27 cellular contexts compared by ENCODE assay signal in the genomic region with DNA sequence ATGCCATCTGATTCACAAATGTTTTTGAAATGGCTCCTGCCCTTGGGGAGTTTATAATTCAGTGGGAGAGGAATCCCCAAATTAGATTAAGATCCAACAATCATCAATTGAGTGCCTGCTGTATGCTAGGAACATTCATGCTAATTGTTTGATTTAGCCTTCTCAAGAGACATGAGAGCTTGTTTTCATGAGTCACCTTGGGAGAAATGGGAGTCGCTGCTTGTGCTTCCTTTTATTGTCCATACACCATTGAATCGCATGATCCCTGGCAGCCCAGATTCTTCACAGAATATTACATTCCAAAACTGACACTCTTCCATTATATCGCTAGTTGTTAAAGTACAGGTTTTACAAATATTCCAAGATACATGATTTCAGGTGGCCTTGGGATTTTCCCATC.
DNase-seq lines count a peak whose midpoint lies in the region; ATAC-seq, FAIRE-seq and TF ChIP-seq lines count a peak whose summit lies in the region.
"Had no signal": no experiment of that assay in that cellular context is flagged by ENCODE, and none has a peak within 500 bp of the region (broad histone marks: within the 10 kb centered on the region; RNA-seq: fewer than 3 reads in every experiment).

No MANE protein-coding gene starts in this region.

- TF ChIP-seq EP300 in HepG2 (IDR thresholded peaks at IDR 0.05; ENCODE audit: low read depth in 2 of 2, low read length in 2 of 2): no peak
- TF ChIP-seq EP300 in HepG2 (CRISPR knock-in tag; IDR thresholded peaks at IDR 0.05; ENCODE audit: borderline replicate concordance): no peak
- no peak for TF ChIP-seq EP300 in suprapubic skin (IDR thresholded peaks at IDR 0.05)

- H3K79me2 ChIP-seq in HepG2 (ENCODE audit: insufficient read depth, low read length): no peaks in the 10 kb centered on the region
- H3K79me2 ChIP-seq: parathyroid adenoma had no signal

- H3K9ac ChIP-seq in liver (ENCODE audit: low read depth in 1 of 2, low read length in 2 of 2) (no peak overlapping the region), HepG2 (ENCODE audit: insufficient read depth, low read depth, low read length) (no peak overlapping the region)
- H3K9ac ChIP-seq: BLaER1 treated with 17β-estradiol and CSF1 and Interleukin-3, amounts not matched to agents 10 nM and 100 nM; KMS-11; neural progenitor cell; parathyroid adenoma had no signal

- CTCF ChIA-PET in HepG2 (lab: Yijun Ruan, JAX; ENCODE audit: low intra/inter-chr PET ratio, low total read pairs): no interaction called here

- no peak overlapping the region for H3K4me2 ChIP-seq in HepG2 (ENCODE audit: low read depth, low read length)
- H3K4me2 ChIP-seq: BLaER1 treated with 17β-estradiol and CSF1 and Interleukin-3, amounts not matched to agents 10 nM and 100 nM; KMS-11; neural progenitor cell had no signal

- intact Hi-C loops in HepG2 (cut with micrococcal nuclease; ENCODE audit: unreplicated experiment): no loop called here

- POLR2A ChIA-PET in HepG2 (lab: Yijun Ruan, JAX): no interaction called here

- TF ChIP-seq POLR2A in HepG2 (IDR thresholded peaks at IDR 0.05; ENCODE audit: insufficient read depth in 1 of 2, low read depth in 2 of 2, low read length in 2 of 2): no peak
- TF ChIP-seq POLR2A in suprapubic skin (IDR thresholded peaks at IDR 0.05): no peak

- no peak overlapping the region for H2AFZ ChIP-seq in HepG2 (ENCODE audit: low read length)
- H2AFZ ChIP-seq: neural progenitor cell, parathyroid adenoma had no signal

- H3K4me1 ChIP-seq in liver (ENCODE audit: control insufficient read depth in 4 of 4, insufficient read depth in 4 of 4, low read length in 3 of 4) (peaks cover 8 to 57% (median 13%) of the 10 kb centered on the region in 4 donors), HepG2 (ENCODE audit: insufficient read depth, low read length) (peaks cover 26% of the 10 kb centered on the region), suprapubic skin (peaks cover 33% of the 10 kb centered on the region)
- H3K4me1 ChIP-seq: BLaER1 treated with 17β-estradiol and CSF1 and Interleukin-3, amounts not matched to agents 10 nM and 100 nM; neural progenitor cell; parathyroid adenoma had no signal

- no peak overlapping the region for H3K4me3 ChIP-seq in liver (ENCODE audit: low read depth in 1 of 3, low read length in 3 of 3)
- H3K4me3 ChIP-seq in HepG2 (replicated peaks in 1 of 3; ENCODE audit: insufficient read depth in 1 of 3, low read depth in 2 of 3, low read length in 3 of 3): no peak overlapping the region
- no peak overlapping the region for H3K4me3 ChIP-seq in suprapubic skin
- H3K4me3 ChIP-seq: BLaER1 treated with 17β-estradiol and CSF1 and Interleukin-3, amounts not matched to agents 10 nM and 100 nM; neural progenitor cell; right lobe of liver; SJCRH30; thoracic aorta; vagina had no signal

- in situ Hi-C loops in HepG2 (cut with HindIII; ENCODE audit: extremely low pct_ligation_motif_present, low pct_unique_long_range_greater_than_20kb): no loop called here

- TF ChIP-seq CTCF in liver (IDR thresholded peaks at IDR 0.05; ENCODE audit: low read depth, low read length, missing input control) (no peak), HepG2 (CRISPR knock-in tag; IDR thresholded peaks at IDR 0.05) (no peak), suprapubic skin (IDR thresholded peaks at IDR 0.05) (no peak)

- FAIRE-seq in HepG2 (lab: Jason Lieb, UNC): no peak
- FAIRE-seq: GM12892 had no signal

- ATAC-seq in HepG2 (no peak), HG03378 (IDR thresholded peaks at IDR 0.05; ENCODE audit: unreplicated experiment) (no peak), esophagus mucosa (no peak)
- ATAC-seq: Panc1; right lobe of liver; stimulated activated memory B cell treated with anti-CD40 and anti-IgM and Interleukin-4, amounts not matched to agents 10 μg/mL and 1 μg/mL and 100 μg/mL, for 72 hours had no signal

- no peaks in the 10 kb centered on the region for H3K9me3 ChIP-seq in liver (ENCODE audit: control insufficient read depth in 4 of 4, low read length in 3 of 4)
- H3K9me3 ChIP-seq in HepG2 (ENCODE audit: low read length): no peaks in the 10 kb centered on the region
- H3K9me3 ChIP-seq in suprapubic skin: no peaks in the 10 kb centered on the region
- H3K9me3 ChIP-seq: BLaER1 treated with 17β-estradiol and CSF1 and Interleukin-3, amounts not matched to agents 10 nM and 100 nM; right lobe of liver; SJCRH30; thoracic aorta; vagina had no signal

- WGBS in liver: 91% methylated on average over 3 of the region's 3 CpGs
- 77% methylated on average over 3 of the region's 3 CpGs for WGBS in HepG2 (ENCODE audit: low lambda C conversion rate)
- 58% methylated on average over 3 of the region's 3 CpGs for WGBS in suprapubic skin

- H3K27me3 ChIP-seq in liver (ENCODE audit: control insufficient read depth in 4 of 4, insufficient read depth in 4 of 4, low read length in 3 of 4) (no peaks in the 10 kb centered on the region), HepG2 (ENCODE audit: control insufficient read depth in 1 of 2, insufficient read depth in 2 of 2, low read length in 2 of 2) (peaks cover 0 to 2% of the 10 kb centered on the region in 2 experiments; a peak in 1 of 5 replicates), suprapubic skin (no peaks in the 10 kb centered on the region)
- H3K27me3 ChIP-seq: BLaER1 treated with 17β-estradiol and CSF1 and Interleukin-3, amounts not matched to agents 10 nM and 100 nM; neural progenitor cell; right lobe of liver; SJCRH30; vagina had no signal

- no TSS peak for BruUV-seq in HepG2 (replicated peaks; lab: Mats Ljungman, UMichigan)

- H3K27ac ChIP-seq in liver (ENCODE audit: low read depth in 1 of 2, low read length in 2 of 2) (peak overlapping the region; percentile 98 to 100), HepG2 (ENCODE audit: extremely low read length, insufficient read depth, low read length) (no peak overlapping the region), suprapubic skin (peak overlapping the region; percentile 31)
- H3K27ac ChIP-seq: BLaER1 treated with 17β-estradiol and CSF1 and Interleukin-3, amounts not matched to agents 10 nM and 100 nM; KMS-11; neural progenitor cell; parathyroid adenoma; SJCRH30; thoracic aorta; vagina had no signal

- TF ChIP-seq RAD21 in liver (IDR thresholded peaks at IDR 0.05): no peak
- no peak for TF ChIP-seq RAD21 in HepG2 (CRISPR knock-in tag; IDR thresholded peaks at IDR 0.05)

- H3K36me3 ChIP-seq in liver (ENCODE audit: control insufficient read depth in 4 of 4, insufficient read depth in 3 of 4, low read depth in 1 of 4, low read length in 3 of 4): no peaks in the 10 kb centered on the region
- H3K36me3 ChIP-seq in HepG2 (replicated peaks in 1 of 2; ENCODE audit: control insufficient read depth in 1 of 2, insufficient read depth in 2 of 2, low read length in 2 of 2): no peaks in the 10 kb centered on the region
- no peaks in the 10 kb centered on the region for H3K36me3 ChIP-seq in suprapubic skin
- H3K36me3 ChIP-seq: BLaER1 treated with 17β-estradiol and CSF1 and Interleukin-3, amounts not matched to agents 10 nM and 100 nM; neural progenitor cell; right lobe of liver; SJCRH30; thoracic aorta; vagina had no signal

- no peaks in the 10 kb centered on the region for H4K20me1 ChIP-seq in HepG2 (ENCODE audit: insufficient read depth, low read length)
- H4K20me1 ChIP-seq: BLaER1 treated with 17β-estradiol and CSF1 and Interleukin-3, amounts not matched to agents 10 nM and 100 nM had no signal

- no peak for DNase-seq in HepG2 (ENCODE audit: low spot score)
- peak; percentile 20 for DNase-seq in M059J (ENCODE audit: low read depth)
- DNase-seq in dermis blood vessel endothelial cell: peak; percentile 83
- no peak for DNase-seq in suprapubic skin (ENCODE audit: low spot score in 2 of 2)
- no peak for DNase-seq in NOMO-1 treated with dmso at 0.1 percent for 144 hours (lab: John Stamatoyannopoulos, UW; ENCODE audit: unreplicated experiment)
- DNase-seq: activated B cell treated with CpG ODN at 0.5 μM for 24 hours; activated CD4-positive, alpha-beta T cell treated with anti-CD3 and anti-CD28 coated beads, Interleukin-2, amount 50 U/mL, for 4 hours; activated CD8-positive, alpha-beta memory T cell treated with anti-CD3 and anti-CD28 coated beads, Interleukin-2, amount 50 U/mL, for 4 hours; Calu3; head of caudate nucleus; NCI-H1436 treated with DMSO at 0.1 percent for 48 hours; NCI-H526 treated with DMSO at 0.1 percent for 48 hours; right lobe of liver; SJCRH30; stimulated activated CD4-positive, alpha-beta T cell treated with anti-CD3 and anti-CD28 coated beads, Interleukin-4, amount 100 ng/mL, for 24 hours had no signal

TF ChIP-seq in liver, 16 proteins besides CTCF, POLR2A, EP300 and RAD21:
- TF ChIP-seq YY1 (IDR thresholded peaks at IDR 0.05) (no peak), GABPA (IDR thresholded peaks at IDR 0.05 in 1 of 2, conservative IDR thresholded peaks at IDR 0.05 in 1 of 2) (no peak), SP1 (IDR thresholded peaks at IDR 0.05) (no peak)

TF ChIP-seq in HepG2, 621 proteins besides CTCF, POLR2A, EP300 and RAD21 (continues in another document):
- TF ChIP-seq ZNF138 (CRISPR knock-in tag; IDR thresholded peaks at IDR 0.05; ENCODE audit: low read depth): no peak
- no peak for TF ChIP-seq ZUFSP (CRISPR knock-in tag; IDR thresholded peaks at IDR 0.05; ENCODE audit: borderline replicate concordance)
- TF ChIP-seq DDIT3 (CRISPR knock-in tag; IDR thresholded peaks at IDR 0.05): no peak

Comparison
In these comparisons a context has a peak if more than half of its experiments do, and no peak if none do; other contexts are left out.
1. DNase-seq: peak in M059J (single experiment) and dermis blood vessel endothelial cell (single experiment); none in HepG2 (single experiment), suprapubic skin (0 of 2) and NOMO-1 treated with dmso at 0.1 percent for 144 hours (single experiment).